1 cellular context compared by ENCODE assay signal in the genomic region with DNA sequence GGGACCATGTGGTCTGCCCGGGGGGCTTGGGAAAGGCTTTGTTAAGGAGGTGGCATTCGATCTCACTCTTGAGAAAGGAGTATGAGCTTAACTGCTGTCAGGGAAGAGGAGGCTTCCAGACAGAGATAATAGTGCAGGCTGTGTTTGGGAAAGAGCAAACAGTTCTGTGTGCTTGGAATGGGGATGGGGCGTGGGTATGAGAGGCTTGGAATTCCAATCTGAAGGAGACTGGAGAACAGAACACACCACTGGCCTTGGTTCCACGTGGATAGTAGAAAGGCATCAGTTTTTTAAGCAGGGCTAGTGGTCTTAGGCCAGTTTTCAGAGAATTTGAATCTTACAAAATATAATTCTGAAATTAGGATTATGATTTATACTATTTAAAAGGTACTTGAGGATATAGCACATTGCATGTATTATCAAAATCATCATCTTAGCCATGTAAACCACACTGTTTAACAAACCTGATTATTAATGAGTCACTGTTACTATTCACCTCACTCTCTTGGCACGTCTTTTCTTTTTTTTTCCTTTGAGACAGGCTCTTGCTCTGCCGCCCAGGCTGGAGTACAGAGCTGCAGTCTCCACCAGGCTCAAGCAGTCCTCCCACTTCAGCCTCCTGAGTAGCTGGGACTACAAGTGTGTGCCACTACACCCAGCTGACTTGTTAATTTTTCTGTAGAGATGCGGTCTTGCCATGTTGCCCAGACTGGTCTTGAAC.
TF ChIP-seq lines count a peak whose summit lies in the region.

No MANE protein-coding gene starts in this region.

TF ChIP-seq in SK-N-SH, 30 proteins besides CTCF, POLR2A, EP300 and RAD21 (continued from another document):
- TF ChIP-seq GATA2 (CRISPR knock-in tag; IDR thresholded peaks at IDR 0.05) (no peak), JUND (IDR thresholded peaks at IDR 0.05) (no peak), TCF12 (IDR thresholded peaks at IDR 0.05) (no peak), FOXJ3 (CRISPR knock-in tag; IDR thresholded peaks at IDR 0.05) (no peak)
- TF ChIP-seq, protein P1, sequence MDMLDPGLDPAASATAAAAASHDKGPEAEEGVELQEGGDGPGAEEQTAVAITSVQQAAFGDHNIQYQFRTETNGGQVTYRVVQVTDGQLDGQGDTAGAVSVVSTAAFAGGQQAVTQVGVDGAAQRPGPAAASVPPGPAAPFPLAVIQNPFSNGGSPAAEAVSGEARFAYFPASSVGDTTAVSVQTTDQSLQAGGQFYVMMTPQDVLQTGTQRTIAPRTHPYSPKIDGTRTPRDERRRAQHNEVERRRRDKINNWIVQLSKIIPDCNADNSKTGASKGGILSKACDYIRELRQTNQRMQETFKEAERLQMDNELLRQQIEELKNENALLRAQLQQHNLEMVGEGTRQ (IDR thresholded peaks at IDR 0.05; ENCODE audit: borderline replicate concordance, low read depth, low read length), result no peak
